14 cellular contexts compared by ENCODE assay signal in genomic region chr20:61753196-61753942, GRCh38.
DNase-seq lines count a peak whose midpoint lies in the region; ATAC-seq and TF ChIP-seq lines count a peak whose summit lies in the region.
"Had no signal": no experiment of that assay in that cellular context is flagged by ENCODE, and none has a peak within 500 bp of the region (broad histone marks: within the 10 kb centered on the region; RNA-seq: fewer than 3 reads in every experiment).

No MANE protein-coding gene starts in this region.

- H4K20me1 ChIP-seq in PC-9 (ENCODE audit: insufficient read depth) = no peaks in the 10 kb centered on the region

- H3F3A ChIP-seq in PC-9 (ENCODE audit: insufficient read depth, low read depth) = no peaks in the 10 kb centered on the region

- H3K9me2 ChIP-seq in PC-9 (ENCODE audit: insufficient read depth) = no peaks in the 10 kb centered on the region
- H3K9me2 ChIP-seq: SK-N-SH had no signal

- H3K27me3 ChIP-seq in HUES64 (ENCODE audit: insufficient read depth, low read length) = no peaks in the 10 kb centered on the region
- no peaks in the 10 kb centered on the region for H3K27me3 ChIP-seq in right lobe of liver
- peaks cover 65% of the 10 kb centered on the region for H3K27me3 ChIP-seq in PC-9 (ENCODE audit: insufficient read depth, low read depth)
- no peaks in the 10 kb centered on the region for H3K27me3 ChIP-seq in ascending aorta

- H3K36me3 ChIP-seq in HUES64 (ENCODE audit: insufficient read depth, low read length) = no peaks in the 10 kb centered on the region
- no peaks in the 10 kb centered on the region for H3K36me3 ChIP-seq in right lobe of liver
- no peaks in the 10 kb centered on the region for H3K36me3 ChIP-seq in PC-9 (ENCODE audit: low read depth)
- no peaks in the 10 kb centered on the region for H3K36me3 ChIP-seq in ascending aorta

- no peaks in the 10 kb centered on the region for H3K79me2 ChIP-seq in PC-9 (ENCODE audit: low read depth)

- H3K9me3 ChIP-seq in HUES64 (ENCODE audit: insufficient read depth, low read depth, low read length) (peaks cover 16% of the 10 kb centered on the region), right lobe of liver (no peaks in the 10 kb centered on the region), PC-9 (ENCODE audit: insufficient read depth, low read depth) (no peaks in the 10 kb centered on the region; the same call in 1 of the 2 replicates), ascending aorta (no peaks in the 10 kb centered on the region)
- H3K9me3 ChIP-seq: SK-N-SH had no signal

- TF ChIP-seq POLR2A in right lobe of liver (IDR thresholded peaks at IDR 0.05) = no peak

- ATAC-seq in right lobe of liver = peak in 1 of 4 donors; percentile 33
- ATAC-seq in HG03280 (IDR thresholded peaks at IDR 0.05; ENCODE audit: unreplicated experiment) = no peak
- ATAC-seq: sciatic nerve had no signal

- H3K4me3 ChIP-seq in AG09309 (ENCODE audit: control insufficient read depth, low read depth, low read length) (no peak overlapping the region), HUES64 (ENCODE audit: low read length) (no peak overlapping the region), right lobe of liver (no peak overlapping the region), PC-9 (no peak overlapping the region), ascending aorta (no peak overlapping the region)
- H3K4me3 ChIP-seq: lung had no signal

- intact Hi-C loops in right lobe of liver (cut with DNase I) (no loop called here), PC-9 (cut with micrococcal nuclease; ENCODE audit: unreplicated experiment) (no loop called here), ascending aorta (cut with DNase I) (no loop called here)

- BruUV-seq in PC-9 (replicated peaks; lab: Mats Ljungman, UMichigan) = no TSS peak

- TF ChIP-seq CTCF in AG09309 (IDR thresholded peaks at IDR 0.05; ENCODE audit: control insufficient read depth, insufficient read depth, low read depth, low read length, missing control alignments) = no peak
- TF ChIP-seq CTCF in right lobe of liver (IDR thresholded peaks at IDR 0.05) = no peak
- no peak for TF ChIP-seq CTCF in PC-9 (conservative IDR thresholded peaks at IDR 0.05)
- TF ChIP-seq CTCF in ascending aorta (IDR thresholded peaks at IDR 0.05) = no peak

- H3K4me1 ChIP-seq in HUES64 (ENCODE audit: insufficient read depth, low read length) (peaks cover 10% of the 10 kb centered on the region), right lobe of liver (no peaks in the 10 kb centered on the region), PC-9 (replicated peaks; ENCODE audit: insufficient read depth) (no peaks in the 10 kb centered on the region), ascending aorta (no peaks in the 10 kb centered on the region)

- H3K9ac ChIP-seq in HUES64 (ENCODE audit: low read depth, low read length) = no peak overlapping the region
- H3K9ac ChIP-seq: SK-N-SH had no signal

- DNase-seq in AG09309 (ENCODE audit: low read depth) (peak; percentile 37), right lobe of liver (peak in 2 of 3 donors; percentile 7 to 15), PC-9 (no peak), HT-29 (ENCODE audit: low spot score) (no peak), ascending aorta (ENCODE audit: low spot score in 2 of 2) (no peak)
- DNase-seq: activated CD4-positive, alpha-beta memory T cell treated with anti-CD3 and anti-CD28 coated beads for 36 hours; activated naive CD8-positive, alpha-beta T cell treated with anti-CD3 and anti-CD28 coated beads, Interleukin-2, amount 10 ng/mL, durations not matched to agents 7 days and 5 days; NCI-H446 treated with DMSO at 0.1 percent for 48 hours; SK-N-SH had no signal

- POLR2A ChIA-PET in PC-9 (lab: Charles Lee; ENCODE audit: unreplicated experiment) = no interaction called here

- WGBS in HUES64 = 78% methylated on average over 14 of the region's 14 CpGs
- WGBS in right lobe of liver (ENCODE audit: insufficient coverage, low coverage, low lambda C conversion rate, missing lambda C conversion rate) = 48% methylated on average over 14 of the region's 14 CpGs

- H3K27ac ChIP-seq in HUES64 (ENCODE audit: low read depth, low read length) (peak overlapping the region; percentile 41; the same call in 1 of the 2 replicates), cingulate gyrus (ENCODE audit: low read depth, low read length) (peak overlapping the region; percentile 73), right lobe of liver (no peak overlapping the region), PC-9 (no peak overlapping the region), ascending aorta (no peak overlapping the region)

- H2AFZ ChIP-seq in PC-9 = no peak overlapping the region

- no peak overlapping the region for H3K4me2 ChIP-seq in PC-9
- H3K4me2 ChIP-seq: SK-N-SH had no signal

- CTCF ChIA-PET in PC-9 (lab: Charles Lee) = no interaction called here

Comparison
In these comparisons a context has a peak if more than half of its experiments do, and no peak if none do; other contexts are left out.
1. DNase-seq: peak in AG09309 (single experiment) and right lobe of liver (2 of 3); none in PC-9 (0 of 2), HT-29 (single experiment) and ascending aorta (0 of 2).
2. H3K27ac ChIP-seq: peak in HUES64 (single experiment) and cingulate gyrus (single experiment); none in right lobe of liver (0 of 3), PC-9 (single experiment) and ascending aorta (0 of 2).